In the genomic region with DNA sequence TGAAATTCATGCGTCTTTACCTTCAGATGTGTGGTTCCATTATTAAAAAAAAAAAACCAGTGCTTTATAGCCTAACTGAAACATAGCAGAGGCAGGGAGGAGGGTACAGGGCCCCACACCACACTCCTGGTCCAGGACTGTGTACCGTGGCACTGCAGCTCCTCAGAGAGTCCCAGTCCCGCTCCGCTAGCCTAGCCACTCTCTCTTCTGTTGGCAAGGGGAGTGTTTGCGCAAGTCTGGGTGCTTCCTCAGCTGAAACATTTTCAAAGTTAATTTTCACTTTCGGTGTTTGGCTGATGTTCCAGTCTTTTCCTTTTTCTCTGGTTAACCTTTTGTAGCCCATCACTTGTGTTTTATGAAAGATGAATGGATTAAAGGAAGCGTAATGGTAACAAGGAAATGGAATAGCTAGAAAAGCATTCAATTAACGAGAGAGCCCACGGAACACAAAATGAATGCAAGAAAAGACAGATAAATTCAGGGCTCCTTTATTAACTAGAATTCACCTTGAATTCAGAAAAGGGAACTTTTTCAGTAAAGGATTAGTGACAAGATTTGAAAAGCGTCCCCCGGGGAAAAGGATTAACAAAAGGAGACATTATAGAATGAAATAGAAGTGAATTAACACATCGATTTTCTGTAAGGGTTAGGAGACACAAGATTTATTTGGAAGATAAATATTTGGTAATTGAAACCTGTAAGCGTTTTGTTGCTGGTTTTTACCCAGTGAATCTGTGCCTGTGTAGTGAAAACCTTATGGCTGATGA, we compare ENCODE assay signal across 10 cellular contexts.
"Had no signal": no experiment of that assay in that cellular context is flagged by ENCODE, and none has a peak within 500 bp of the region (broad histone marks: within the 10 kb centered on the region; RNA-seq: fewer than 3 reads in every experiment).

No MANE protein-coding gene starts in this region.

- ATAC-seq: left cardiac atrium had no signal

- H3K4me1 ChIP-seq: uterus had no signal

- H3K27ac ChIP-seq: stomach, uterus had no signal

- H3K4me3 ChIP-seq: stomach, uterus had no signal

- DNase-seq: activated CD4-positive, alpha-beta T cell treated with anti-CD3 and anti-CD28 coated beads, Interleukin-2, amount 50 U/mL, for 4 hours; activated CD4-positive, CD25-positive, alpha-beta regulatory T cell treated with anti-CD3 and anti-CD28 coated beads, Interleukin-2, amount 50 U/mL, for 72 hours; activated gamma-delta T cell; activated T-cell treated with anti-CD3 and anti-CD28 coated beads, Interleukin-2, amount 50 U/mL, for 24 hours; cerebellar nuclear complex; endodermal cell; left cardiac atrium; mesendoderm; stomach; uterus had no signal

- H3K27me3 ChIP-seq: stomach, uterus had no signal

- H3K9me3 ChIP-seq: stomach, uterus had no signal

- H3K36me3 ChIP-seq: stomach, uterus had no signal
